In genomic region chr6:149749594-149750135, GRCh38 we compare ENCODE assay signal across 8 cellular contexts. TPM values are rescaled to one million over a fixed set of nuclear protein-coding genes. Genes with fewer than 3 reads are reported as not detected.
DNase-seq lines count a peak whose midpoint lies in the region; ATAC-seq, FAIRE-seq and TF ChIP-seq lines count a peak whose summit lies in the region.

PCMT1 (plus strand) TSS chr6:149749741; CDS start chr6:149749902, 161 bp downstream.

- H4K20me1 ChIP-seq in smooth muscle cell (ENCODE audit: low read depth): peaks cover 45% of the 10 kb centered on the region

- peak within 1 kb of the TSS; percentile 97 for H3K4me2 ChIP-seq in smooth muscle cell

- peak within 1 kb of the TSS; percentile 74 for H3K27ac ChIP-seq in smooth muscle cell (ENCODE audit: low read depth)

- H3K27me3 ChIP-seq in bronchial epithelial cell (ENCODE audit: control insufficient read depth, insufficient read depth, low read length) (no peaks in the 10 kb centered on the region), smooth muscle cell (ENCODE audit: low read depth) (no peaks in the 10 kb centered on the region)

- H3K4me3 ChIP-seq in AG04449 (ENCODE audit: low read depth, low read length) (peak within 1 kb of the TSS; percentile 87), WI38 (ENCODE audit: low read depth, low read length) (peak within 1 kb of the TSS; percentile 98), bronchial epithelial cell (ENCODE audit: low read depth, low read length) (peak within 1 kb of the TSS; percentile 99), smooth muscle cell (peak within 1 kb of the TSS; percentile 96)

- H2AFZ ChIP-seq in smooth muscle cell (ENCODE audit: low read depth): peak within 1 kb of the TSS; percentile 96

- H3K36me3 ChIP-seq in bronchial epithelial cell (ENCODE audit: control insufficient read depth, insufficient read depth, low read length) (no peaks in the 10 kb centered on the region), smooth muscle cell (ENCODE audit: low read depth) (no peaks in the 10 kb centered on the region)

- H3K4me1 ChIP-seq in smooth muscle cell (ENCODE audit: low read depth): peaks cover 6% of the 10 kb centered on the region

- TF ChIP-seq CTCF in AG04449 (IDR thresholded peaks at IDR 0.05; ENCODE audit: insufficient read depth, low read length, missing control alignments) (no peak), WI38 (IDR thresholded peaks at IDR 0.05; ENCODE audit: low read depth, low read length) (no peak), bronchial epithelial cell (IDR thresholded peaks at IDR 0.05; ENCODE audit: insufficient read depth, low read length, severe bottlenecking) (no peak), smooth muscle cell (IDR thresholded peaks at IDR 0.05; ENCODE audit: borderline replicate concordance, insufficient read depth, poor library complexity, severe bottlenecking) (no peak)

- H3K79me2 ChIP-seq in smooth muscle cell (ENCODE audit: low read depth): peaks cover 64% of the 10 kb centered on the region

- CTCF ChIA-PET in AG04449 (lab: Yijun Ruan, JAX): interaction anchor here (1.2 to 1.6 kb wide), 2 partner anchors 14 to 85 kb away, joined by 3 to 5 read pairs; no protein-coding TSS in a partner anchor

- no peak for FAIRE-seq in bronchial epithelial cell (lab: Jason Lieb, UNC)

- no peaks in the 10 kb centered on the region for H3K9me3 ChIP-seq in smooth muscle cell (replicated peaks; ENCODE audit: low read depth)

- peaks cover 5% of the 10 kb centered on the region for H3F3A ChIP-seq in smooth muscle cell (ENCODE audit: low read depth)

- WGBS in smooth muscle cell (ENCODE audit: low lambda C conversion rate): 1% methylated on average over 51 of the region's 60 CpGs

- peak; percentile 70 for ATAC-seq in GM18870 (IDR thresholded peaks at IDR 0.05; ENCODE audit: unreplicated experiment)
- ATAC-seq in HG03108 (IDR thresholded peaks at IDR 0.05; ENCODE audit: unreplicated experiment): peak; percentile 88

- DNase-seq in AG04449 (ENCODE audit: low read depth, low spot score) (no peak), NCI-H2196 treated with DMSO at 0.1 percent for 48 hours (lab: John Stamatoyannopoulos, UW; ENCODE audit: unreplicated experiment) (peak; percentile 82), bronchial epithelial cell (ENCODE audit: low read depth) (peak; percentile 78), iPS-NIHi7 (ENCODE audit: extremely low spot score) (peak; percentile 95), smooth muscle cell (lab: John Stamatoyannopoulos, UW; ENCODE audit: unreplicated experiment) (peak; percentile 70)

- H3K9ac ChIP-seq in smooth muscle cell (ENCODE audit: low read depth): peak within 1 kb of the TSS; percentile 89

- POLR2A ChIA-PET in AG04449 (lab: Yijun Ruan, JAX): no interaction called here

RNA-seq across cellular contexts. Expression of gene PCMT1, which starts in this region (rescaled TPM):
- total RNA-seq in bronchial epithelial cell: 124 and 159 TPM in 2 replicates
- 96.9 and 97.9 TPM in 2 replicates for total RNA-seq in smooth muscle cell
- 133 and 139 TPM in 2 replicates for polyA plus RNA-seq in smooth muscle cell
